1 cellular context compared by ENCODE assay signal in the genomic region with DNA sequence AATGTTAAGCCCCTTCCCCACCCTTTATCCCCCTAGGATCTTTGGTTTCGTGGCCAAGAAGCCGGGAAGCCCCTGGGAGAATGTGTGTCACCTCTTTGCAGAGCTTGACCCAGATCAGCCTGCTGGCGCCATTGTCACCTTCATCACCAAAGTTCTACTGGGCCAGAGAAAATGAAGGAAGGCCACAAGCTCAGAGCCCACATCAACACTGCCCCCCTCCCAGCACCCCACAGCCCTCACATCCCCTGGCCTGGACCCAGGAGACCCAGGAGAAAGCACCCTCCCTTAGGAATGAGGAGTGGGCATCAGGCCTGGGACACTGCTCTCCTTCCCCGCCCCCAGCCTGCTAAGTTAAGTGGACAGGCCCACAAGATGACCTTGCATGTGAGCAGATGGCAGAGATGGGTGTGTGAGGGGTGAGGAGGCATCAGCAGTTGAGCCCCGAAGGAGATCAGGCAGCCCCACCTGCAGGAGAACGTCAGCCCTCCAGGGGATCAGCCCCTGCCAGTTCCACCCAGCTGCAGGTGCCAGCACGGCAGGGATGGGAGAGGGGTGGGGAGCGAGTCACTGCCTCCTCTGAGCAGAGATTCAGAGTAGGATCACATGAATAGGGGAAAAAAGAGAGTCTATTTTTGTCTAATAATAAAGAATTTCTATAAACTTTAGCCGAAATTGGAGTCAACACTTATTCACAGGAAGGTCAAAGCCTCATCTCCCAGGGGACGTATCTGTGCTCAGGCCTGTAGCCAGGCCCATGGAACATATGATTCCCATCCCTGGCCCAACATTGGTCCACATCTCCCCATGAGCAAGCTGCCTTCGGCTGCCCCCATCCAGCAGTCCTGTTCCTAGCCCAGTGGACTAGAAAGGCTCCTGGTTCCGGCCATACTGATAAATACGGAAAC.
TF ChIP-seq lines count a peak whose summit lies in the region.

No MANE protein-coding gene starts in this region.

TF ChIP-seq in K562, 482 proteins besides CTCF, POLR2A, EP300 and RAD21:
- TF ChIP-seq, protein P1, sequence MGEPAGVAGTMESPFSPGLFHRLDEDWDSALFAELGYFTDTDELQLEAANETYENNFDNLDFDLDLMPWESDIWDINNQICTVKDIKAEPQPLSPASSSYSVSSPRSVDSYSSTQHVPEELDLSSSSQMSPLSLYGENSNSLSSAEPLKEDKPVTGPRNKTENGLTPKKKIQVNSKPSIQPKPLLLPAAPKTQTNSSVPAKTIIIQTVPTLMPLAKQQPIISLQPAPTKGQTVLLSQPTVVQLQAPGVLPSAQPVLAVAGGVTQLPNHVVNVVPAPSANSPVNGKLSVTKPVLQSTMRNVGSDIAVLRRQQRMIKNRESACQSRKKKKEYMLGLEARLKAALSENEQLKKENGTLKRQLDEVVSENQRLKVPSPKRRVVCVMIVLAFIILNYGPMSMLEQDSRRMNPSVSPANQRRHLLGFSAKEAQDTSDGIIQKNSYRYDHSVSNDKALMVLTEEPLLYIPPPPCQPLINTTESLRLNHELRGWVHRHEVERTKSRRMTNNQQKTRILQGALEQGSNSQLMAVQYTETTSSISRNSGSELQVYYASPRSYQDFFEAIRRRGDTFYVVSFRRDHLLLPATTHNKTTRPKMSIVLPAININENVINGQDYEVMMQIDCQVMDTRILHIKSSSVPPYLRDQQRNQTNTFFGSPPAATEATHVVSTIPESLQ (CRISPR knock-in tag; IDR thresholded peaks at IDR 0.05) = no peak
- TF ChIP-seq, protein P2, sequence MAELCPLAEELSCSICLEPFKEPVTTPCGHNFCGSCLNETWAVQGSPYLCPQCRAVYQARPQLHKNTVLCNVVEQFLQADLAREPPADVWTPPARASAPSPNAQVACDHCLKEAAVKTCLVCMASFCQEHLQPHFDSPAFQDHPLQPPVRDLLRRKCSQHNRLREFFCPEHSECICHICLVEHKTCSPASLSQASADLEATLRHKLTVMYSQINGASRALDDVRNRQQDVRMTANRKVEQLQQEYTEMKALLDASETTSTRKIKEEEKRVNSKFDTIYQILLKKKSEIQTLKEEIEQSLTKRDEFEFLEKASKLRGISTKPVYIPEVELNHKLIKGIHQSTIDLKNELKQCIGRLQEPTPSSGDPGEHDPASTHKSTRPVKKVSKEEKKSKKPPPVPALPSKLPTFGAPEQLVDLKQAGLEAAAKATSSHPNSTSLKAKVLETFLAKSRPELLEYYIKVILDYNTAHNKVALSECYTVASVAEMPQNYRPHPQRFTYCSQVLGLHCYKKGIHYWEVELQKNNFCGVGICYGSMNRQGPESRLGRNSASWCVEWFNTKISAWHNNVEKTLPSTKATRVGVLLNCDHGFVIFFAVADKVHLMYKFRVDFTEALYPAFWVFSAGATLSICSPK (IDR thresholded peaks at IDR 0.05; ENCODE audit: borderline replicate concordance) = no peak
- TF ChIP-seq ADNP (tag; IDR thresholded peaks at IDR 0.05) = no peak
- no peak for TF ChIP-seq KLF16 (IDR thresholded peaks at IDR 0.05)
- TF ChIP-seq PHB2 (IDR thresholded peaks at IDR 0.05; ENCODE audit: low read depth) = no peak
- no peak for TF ChIP-seq POLR2G (IDR thresholded peaks at IDR 0.05; ENCODE audit: low read depth, low read length)
- TF ChIP-seq ZNF408 (CRISPR knock-in tag; IDR thresholded peaks at IDR 0.05; ENCODE audit: low read depth) = no peak
- TF ChIP-seq CBX8 (IDR thresholded peaks at IDR 0.05; ENCODE audit: borderline replicate concordance, extremely low read depth, low read depth, low read length, poor library complexity, severe bottlenecking) = no peak
- TF ChIP-seq NFIX (CRISPR knock-in tag; IDR thresholded peaks at IDR 0.05; ENCODE audit: low read depth) = no peak
- no peak for TF ChIP-seq POLR2H (tag; IDR thresholded peaks at IDR 0.05; ENCODE audit: low read depth)
- TF ChIP-seq NRF1 (conservative IDR thresholded peaks at IDR 0.05 in 1 of 2, IDR thresholded peaks at IDR 0.05 in 1 of 2) = no peak
- TF ChIP-seq, protein P3, sequence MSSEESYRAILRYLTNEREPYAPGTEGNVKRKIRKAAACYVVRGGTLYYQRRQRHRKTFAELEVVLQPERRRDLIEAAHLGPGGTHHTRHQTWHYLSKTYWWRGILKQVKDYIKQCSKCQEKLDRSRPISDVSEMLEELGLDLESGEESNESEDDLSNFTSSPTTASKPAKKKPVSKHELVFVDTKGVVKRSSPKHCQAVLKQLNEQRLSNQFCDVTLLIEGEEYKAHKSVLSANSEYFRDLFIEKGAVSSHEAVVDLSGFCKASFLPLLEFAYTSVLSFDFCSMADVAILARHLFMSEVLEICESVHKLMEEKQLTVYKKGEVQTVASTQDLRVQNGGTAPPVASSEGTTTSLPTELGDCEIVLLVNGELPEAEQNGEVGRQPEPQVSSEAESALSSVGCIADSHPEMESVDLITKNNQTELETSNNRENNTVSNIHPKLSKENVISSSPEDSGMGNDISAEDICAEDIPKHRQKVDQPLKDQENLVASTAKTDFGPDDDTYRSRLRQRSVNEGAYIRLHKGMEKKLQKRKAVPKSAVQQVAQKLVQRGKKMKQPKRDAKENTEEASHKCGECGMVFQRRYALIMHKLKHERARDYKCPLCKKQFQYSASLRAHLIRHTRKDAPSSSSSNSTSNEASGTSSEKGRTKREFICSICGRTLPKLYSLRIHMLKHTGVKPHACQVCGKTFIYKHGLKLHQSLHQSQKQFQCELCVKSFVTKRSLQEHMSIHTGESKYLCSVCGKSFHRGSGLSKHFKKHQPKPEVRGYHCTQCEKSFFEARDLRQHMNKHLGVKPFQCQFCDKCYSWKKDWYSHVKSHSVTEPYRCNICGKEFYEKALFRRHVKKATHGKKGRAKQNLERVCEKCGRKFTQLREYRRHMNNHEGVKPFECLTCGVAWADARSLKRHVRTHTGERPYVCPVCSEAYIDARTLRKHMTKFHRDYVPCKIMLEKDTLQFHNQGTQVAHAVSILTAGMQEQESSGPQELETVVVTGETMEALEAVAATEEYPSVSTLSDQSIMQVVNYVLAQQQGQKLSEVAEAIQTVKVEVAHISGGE (CRISPR knock-in tag; IDR thresholded peaks at IDR 0.05) = no peak
- no peak for TF ChIP-seq ZFP30 (CRISPR knock-in tag; IDR thresholded peaks at IDR 0.05; ENCODE audit: borderline replicate concordance)
- TF ChIP-seq ZNF384 (IDR thresholded peaks at IDR 0.05; ENCODE audit: low read depth, low read length) = no peak
- TF ChIP-seq BDP1 (IDR thresholded peaks at IDR 0.05; ENCODE audit: insufficient read depth, insufficient read length) = no peak
